In the genomic region with DNA sequence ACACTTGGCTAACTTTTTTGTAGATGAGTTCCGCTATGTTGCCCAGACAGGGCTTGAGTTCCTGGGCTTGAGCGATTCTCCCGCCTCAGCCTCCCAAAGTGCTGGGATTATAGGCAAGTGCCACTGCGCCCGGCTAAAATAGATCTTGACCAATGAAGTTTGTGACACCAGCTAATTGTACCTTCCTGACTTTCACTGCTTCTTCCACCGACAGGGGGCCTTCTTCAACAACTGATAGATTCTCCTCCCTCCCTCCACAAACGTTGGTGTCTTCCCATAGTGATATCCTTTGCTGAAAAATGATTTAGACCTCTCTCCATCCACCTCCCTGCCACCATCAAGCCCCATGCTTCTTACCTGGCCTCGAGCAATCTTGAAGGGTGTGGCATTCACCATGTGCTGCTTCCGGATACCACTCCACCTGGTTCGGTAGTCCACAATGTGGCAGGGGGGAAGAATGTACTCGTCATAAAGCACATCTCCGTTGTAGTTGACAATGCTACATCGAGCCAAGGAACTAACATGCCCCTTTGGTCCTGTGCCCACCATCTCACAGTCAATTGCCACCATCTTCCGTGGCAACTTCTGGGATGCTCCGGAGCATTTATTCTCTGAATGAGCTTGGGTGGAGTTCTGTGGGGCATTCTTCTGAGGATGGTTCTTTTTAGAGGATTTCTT, we compare ENCODE assay signal across 8 cellular contexts. TPM values are rescaled to one million over a fixed set of nuclear protein-coding genes. Genes with fewer than 3 reads are reported as not detected.
A peak's percentile ranks its signal among the peaks of the same experiment; 100 is the strongest.
DNase-seq lines count a peak whose midpoint lies in the region; ATAC-seq, FAIRE-seq and TF ChIP-seq lines count a peak whose summit lies in the region.

No MANE protein-coding gene starts in this region.

- no peak overlapping the region for H3K4me3 Mint-ChIP-seq in activated naive CD8-positive, alpha-beta T cell treated with anti-CD3 and anti-CD28 coated beads for 36 hours

- peak; percentile 21 for ATAC-seq in PC-3

- DNase-seq in D721Med (ENCODE audit: insufficient read length, low spot score) = peak; percentile 54
- DNase-seq in PC-3 = peak; percentile 79
- peak; percentile 52 for DNase-seq in activated naive CD8-positive, alpha-beta T cell treated with anti-CD3 and anti-CD28 coated beads for 36 hours
- DNase-seq in stimulated activated CD4-positive, alpha-beta T cell treated with anti-CD3 and anti-CD28 coated beads, Interleukin-4, amount 100 ng/mL, for 1 hour = peak; percentile 32
- DNase-seq in cerebellar nuclear complex (lab: John Stamatoyannopoulos, UW) = no peak
- no peak for DNase-seq in 8988T

- H3K4me1 ChIP-seq in HUES48 (ENCODE audit: control insufficient read depth, insufficient read depth, low read length) (peaks cover 24% of the 10 kb centered on the region), PC-3 (ENCODE audit: insufficient read depth, low read length) (peaks cover 27% of the 10 kb centered on the region)

- no peaks in the 10 kb centered on the region for H3K9me3 ChIP-seq in HUES48 (ENCODE audit: control insufficient read depth, insufficient read depth, low read length)
- no peaks in the 10 kb centered on the region for H3K9me3 ChIP-seq in PC-3 (ENCODE audit: low read length)
- no peaks in the 10 kb centered on the region for H3K9me3 ChIP-seq in iPS-18c (ENCODE audit: control insufficient read depth, insufficient read depth, low read length)

- H3F3A ChIP-seq in PC-3 (ENCODE audit: low read length, unreplicated experiment) = no peaks in the 10 kb centered on the region

- POLR2A ChIA-PET in PC-3 (lab: Charles Lee; ENCODE audit: unreplicated experiment) = interaction anchor here (0.6 to 1.0 kb wide), 3 partner anchors 14 to 444 kb away, joined by 3 to 5 read pairs (median 4); partner anchors contain the start of gene MRPL24

- peaks cover 38% of the 10 kb centered on the region for H4K20me1 ChIP-seq in PC-3 (ENCODE audit: low read length)

- no peak overlapping the region for H2AFZ ChIP-seq in PC-3 (ENCODE audit: low read length)

- H3K9me3 Mint-ChIP-seq in activated naive CD8-positive, alpha-beta T cell treated with anti-CD3 and anti-CD28 coated beads for 36 hours = no peaks in the 10 kb centered on the region

- H3K36me3 ChIP-seq in HUES48 (ENCODE audit: control insufficient read depth, insufficient read depth, low read length) = peaks cover 33% of the 10 kb centered on the region
- peaks cover 32% of the 10 kb centered on the region for H3K36me3 ChIP-seq in PC-3 (ENCODE audit: low read depth, low read length)

- peaks cover 31% of the 10 kb centered on the region for H3K36me3 Mint-ChIP-seq in activated naive CD8-positive, alpha-beta T cell treated with anti-CD3 and anti-CD28 coated beads for 36 hours

- intact Hi-C loops in PC-3 (cut with micrococcal nuclease) = loop anchor here (1.0 kb wide), 4 partner anchors 17 to 164 kb away; partner anchors contain the start of gene INSRR

- H3K9me2 ChIP-seq in PC-3 (replicated peaks; ENCODE audit: low read length) = no peaks in the 10 kb centered on the region

- BruUV-seq in PC-3 (replicated peaks; lab: Mats Ljungman, UMichigan) = no TSS peak

- H3K27ac ChIP-seq in HUES48 (ENCODE audit: low read depth, low read length) (peak overlapping the region; percentile 6), PC-3 (ENCODE audit: low read length) (peak overlapping the region; percentile 62)

- peak overlapping the region; percentile 89 for H3K4me2 ChIP-seq in PC-3 (ENCODE audit: low read length)

- TF ChIP-seq CTCF in D721Med (IDR thresholded peaks at IDR 0.05; ENCODE audit: insufficient read depth, missing control alignments) (peak; percentile 78), PC-3 (conservative IDR thresholded peaks at IDR 0.05; ENCODE audit: low read depth, low read length) (peak; percentile 92)

- H3K27ac Mint-ChIP-seq in activated naive CD8-positive, alpha-beta T cell treated with anti-CD3 and anti-CD28 coated beads for 36 hours = no peak overlapping the region

- H3K27me3 Mint-ChIP-seq in activated naive CD8-positive, alpha-beta T cell treated with anti-CD3 and anti-CD28 coated beads for 36 hours = no peaks in the 10 kb centered on the region

- peaks cover 30% of the 10 kb centered on the region for H3K4me1 Mint-ChIP-seq in activated naive CD8-positive, alpha-beta T cell treated with anti-CD3 and anti-CD28 coated beads for 36 hours

- CTCF ChIA-PET in PC-3 (lab: Charles Lee) = interaction anchor here (0.5 to 3.0 kb wide), 24 partner anchors 14 to 201 kb away, joined by 3 to 106 read pairs (median 5); partner anchors contain the start of genes CRABP2, HDGF, MRPL24 and NES

- peaks cover 77% of the 10 kb centered on the region for H3K79me2 ChIP-seq in PC-3 (ENCODE audit: low read length)

- no peaks in the 10 kb centered on the region for H3K27me3 ChIP-seq in HUES48 (ENCODE audit: control insufficient read depth, insufficient read depth, low read length)
- H3K27me3 ChIP-seq in PC-3 (ENCODE audit: low read length) = no peaks in the 10 kb centered on the region

- H3K4me3 ChIP-seq in HUES48 (ENCODE audit: low read depth, low read length) (peak overlapping the region; percentile 92), PC-3 (ENCODE audit: low read length) (peak overlapping the region; percentile 98), iPS-18c (ENCODE audit: insufficient read depth, low read depth, low read length) (peak overlapping the region; percentile 40; the same call in 1 of the 2 replicates)

- FAIRE-seq in D721Med (lab: Jason Lieb, UNC) = no peak

- H3K9ac ChIP-seq in HUES48 (ENCODE audit: low read depth, low read length) = no peak overlapping the region
- peak overlapping the region; percentile 97 for H3K9ac ChIP-seq in PC-3 (ENCODE audit: low read length)

RNA-seq across cellular contexts. Expression of gene METTL25B, which starts 1.6 kb away (rescaled TPM):
- 10.4 and 14.6 TPM in 2 replicates for total RNA-seq in PC-3 (2014; rRNA removed)
- total RNA-seq in activated naive CD8-positive, alpha-beta T cell treated with anti-CD3 and anti-CD28 coated beads for 36 hours = 10 to 100 TPM; 24.4 to 24.9 TPM

RNA-seq across cellular contexts. Expression of gene ISG20L2, which starts 1.9 kb away (rescaled TPM):
- total RNA-seq in PC-3 (2014; rRNA removed) = 39.2 and 51.7 TPM in 2 replicates
- 10 to 100 TPM; 74.9 to 77.4 TPM for total RNA-seq in activated naive CD8-positive, alpha-beta T cell treated with anti-CD3 and anti-CD28 coated beads for 36 hours

RNA-seq across cellular contexts. Expression of gene MRPL24, which starts 14.2 kb away (rescaled TPM):
- 232 and 275 TPM in 2 replicates for total RNA-seq in PC-3 (2014; rRNA removed)
- total RNA-seq in activated naive CD8-positive, alpha-beta T cell treated with anti-CD3 and anti-CD28 coated beads for 36 hours = 10 to 100 TPM; 85.1 to 94.6 TPM

RNA-seq across cellular contexts. Expression of gene CRABP2, which starts 21.3 kb away (rescaled TPM):
- total RNA-seq in PC-3 (2014; rRNA removed) = 120 and 150 TPM in 2 replicates
- 1 to 10 TPM; 1.2 to 1.6 TPM for total RNA-seq in activated naive CD8-positive, alpha-beta T cell treated with anti-CD3 and anti-CD28 coated beads for 36 hours

RNA-seq across cellular contexts. Expression of gene HDGF, which starts 24.8 kb away (rescaled TPM):
- total RNA-seq in PC-3 (2014; rRNA removed) = 586 and 1,030 TPM in 2 replicates
- total RNA-seq in activated naive CD8-positive, alpha-beta T cell treated with anti-CD3 and anti-CD28 coated beads for 36 hours = 100 to 1,000 TPM; 271 to 274 TPM

Comparison
In these comparisons a context has a peak if more than half of its experiments do, and no peak if none do; other contexts are left out.
1. DNase-seq: peak in D721Med (single experiment), PC-3 (single experiment), activated naive CD8-positive, alpha-beta T cell treated with anti-CD3 and anti-CD28 coated beads for 36 hours (single experiment) and stimulated activated CD4-positive, alpha-beta T cell treated with anti-CD3 and anti-CD28 coated beads, Interleukin-4, amount 100 ng/mL, for 1 hour (single experiment); none in cerebellar nuclear complex (0 of 2) and 8988T (single experiment).
2. H3K4me3 ChIP-seq: peak in every context shown above with its lines; median percentile 98 in PC-3; 92 in HUES48; 40 in iPS-18c.